Comparison of ENCODE assay signal across 8 cellular contexts in genomic region chr3:195634426-195635261, GRCh38. TPM values are rescaled to one million over a fixed set of nuclear protein-coding genes. Genes with fewer than 3 reads are reported as not detected.
A peak's percentile ranks its signal among the peaks of the same experiment; 100 is the strongest.
DNase-seq lines count a peak whose midpoint lies in the region; ATAC-seq and TF ChIP-seq lines count a peak whose summit lies in the region.
"Not testable (repeated sequence)": the region's sequence is repeated elsewhere in the genome, so short reads cannot be mapped to it uniquely, and the experiment has no call there.

No MANE protein-coding gene starts in this region.

- TF ChIP-seq CTCF in GM12864 (IDR thresholded peaks at IDR 0.05; ENCODE audit: low read depth, low read length, missing control alignments); foreskin keratinocyte (conservative IDR thresholded peaks at IDR 0.05): not testable (repeated sequence)

- ATAC-seq in GM21528 (IDR thresholded peaks at IDR 0.05; ENCODE audit: low FRiP score, unreplicated experiment) (peak; percentile 96), HG03108 (IDR thresholded peaks at IDR 0.05; ENCODE audit: unreplicated experiment) (peak; percentile 86), foreskin keratinocyte (peak; percentile 89)
- ATAC-seq in natural killer cell treated with Interleukin-12 subunit alpha and Interleukin-12 subunit beta and Interleukin-15 and Interleukin-18, amount 100 ng/mL, for 72 hours = peak; percentile 97 to 98
- ATAC-seq in stimulated activated naive B cell treated with anti-CD40 and anti-IgM and Interleukin-4, amounts not matched to agents 10 μg/mL and 1 μg/mL and 100 μg/mL, for 72 hours (replicated peaks) = peak; percentile 90 to 93

- not testable (repeated sequence) for DNase-seq in GM12864 (ENCODE audit: low read depth); SK-N-MC (ENCODE audit: low read depth, low spot score); foreskin keratinocyte; natural killer cell treated with Interleukin-12 subunit alpha and Interleukin-12 subunit beta and Interleukin-15 and Interleukin-18, amount 100 ng/mL, for 72 hours (ENCODE audit: low spot score)
- DNase-seq in activated naive CD4-positive, alpha-beta T cell treated with anti-CD3 and anti-CD28 coated beads for 36 hours = peak; percentile 44
- DNase-seq in stimulated activated naive B cell treated with anti-CD40 and anti-IgM and Interleukin-4, amounts not matched to agents 10 μg/mL and 1 μg/mL and 100 μg/mL, for 72 hours = peak; percentile 59

- intact Hi-C loops in activated naive CD4-positive, alpha-beta T cell treated with anti-CD3 and anti-CD28 coated beads for 36 hours (cut with micrococcal nuclease) = not testable (repeated sequence)

- H3K4me3 ChIP-seq in GM12864 (ENCODE audit: low read depth, low read length) (peak overlapping the region; percentile 60), SK-N-MC (peak overlapping the region; percentile 77)

- not testable (repeated sequence) for H3K27me3 ChIP-seq in foreskin keratinocyte

- H3K9me3 Mint-ChIP-seq in activated naive CD4-positive, alpha-beta T cell treated with anti-CD3 and anti-CD28 coated beads for 36 hours; natural killer cell treated with Interleukin-12 subunit alpha and Interleukin-12 subunit beta and Interleukin-15 and Interleukin-18, amount 100 ng/mL, for 72 hours; stimulated activated naive B cell treated with anti-CD40 and anti-IgM and Interleukin-4, amounts not matched to agents 10 μg/mL and 1 μg/mL and 100 μg/mL, for 72 hours: not testable (repeated sequence)

- H3K27ac ChIP-seq in SK-N-MC, foreskin keratinocyte: not testable (repeated sequence)

- H3K27ac Mint-ChIP-seq in activated naive CD4-positive, alpha-beta T cell treated with anti-CD3 and anti-CD28 coated beads for 36 hours; natural killer cell treated with Interleukin-12 subunit alpha and Interleukin-12 subunit beta and Interleukin-15 and Interleukin-18, amount 100 ng/mL, for 72 hours; stimulated activated naive B cell treated with anti-CD40 and anti-IgM and Interleukin-4, amounts not matched to agents 10 μg/mL and 1 μg/mL and 100 μg/mL, for 72 hours: not testable (repeated sequence)

- H3K4me1 Mint-ChIP-seq in activated naive CD4-positive, alpha-beta T cell treated with anti-CD3 and anti-CD28 coated beads for 36 hours (ENCODE audit: low read depth) = not testable (repeated sequence)
- H3K4me1 Mint-ChIP-seq in natural killer cell treated with Interleukin-12 subunit alpha and Interleukin-12 subunit beta and Interleukin-15 and Interleukin-18, amount 100 ng/mL, for 72 hours (ENCODE audit: low read depth in 2 of 2) = peaks cover 5 to 11% of the 10 kb centered on the region in 2 donors
- peaks cover 12 to 35% of the 10 kb centered on the region in 2 donors for H3K4me1 Mint-ChIP-seq in stimulated activated naive B cell treated with anti-CD40 and anti-IgM and Interleukin-4, amounts not matched to agents 10 μg/mL and 1 μg/mL and 100 μg/mL, for 72 hours

- not testable (repeated sequence) for H3K4me1 ChIP-seq in foreskin keratinocyte

- H3K27me3 Mint-ChIP-seq in activated naive CD4-positive, alpha-beta T cell treated with anti-CD3 and anti-CD28 coated beads for 36 hours (ENCODE audit: low read depth); natural killer cell treated with Interleukin-12 subunit alpha and Interleukin-12 subunit beta and Interleukin-15 and Interleukin-18, amount 100 ng/mL, for 72 hours; stimulated activated naive B cell treated with anti-CD40 and anti-IgM and Interleukin-4, amounts not matched to agents 10 μg/mL and 1 μg/mL and 100 μg/mL, for 72 hours: not testable (repeated sequence)

- not testable (repeated sequence) for H3K36me3 ChIP-seq in SK-N-MC (ENCODE audit: insufficient read depth, low read length)

- peak overlapping the region; percentile 74 for H3K9ac ChIP-seq in SK-N-MC (ENCODE audit: insufficient read length)

- CTCF ChIA-PET in activated naive CD4-positive, alpha-beta T cell treated with anti-CD3 and anti-CD28 coated beads for 36 hours (lab: Charles Lee) = not testable (repeated sequence)

- not testable (repeated sequence) for H3K9me3 ChIP-seq in SK-N-MC (ENCODE audit: low read depth, low read length)

- not testable (repeated sequence) for H3K36me3 Mint-ChIP-seq in activated naive CD4-positive, alpha-beta T cell treated with anti-CD3 and anti-CD28 coated beads for 36 hours (ENCODE audit: low read depth); natural killer cell treated with Interleukin-12 subunit alpha and Interleukin-12 subunit beta and Interleukin-15 and Interleukin-18, amount 100 ng/mL, for 72 hours; stimulated activated naive B cell treated with anti-CD40 and anti-IgM and Interleukin-4, amounts not matched to agents 10 μg/mL and 1 μg/mL and 100 μg/mL, for 72 hours

- not testable (repeated sequence) for H3K4me3 Mint-ChIP-seq in activated naive CD4-positive, alpha-beta T cell treated with anti-CD3 and anti-CD28 coated beads for 36 hours; natural killer cell treated with Interleukin-12 subunit alpha and Interleukin-12 subunit beta and Interleukin-15 and Interleukin-18, amount 100 ng/mL, for 72 hours
- peak overlapping the region in 1 of 2 donors; percentile 16 for H3K4me3 Mint-ChIP-seq in stimulated activated naive B cell treated with anti-CD40 and anti-IgM and Interleukin-4, amounts not matched to agents 10 μg/mL and 1 μg/mL and 100 μg/mL, for 72 hours

RNA-seq across cellular contexts. Expression of gene APOD, which starts 50.9 kb away (rescaled TPM):
- under 1 TPM in 1 of 2 experiments, not detected in 1; 0.44 TPM for total RNA-seq in activated naive CD4-positive, alpha-beta T cell treated with anti-CD3 and anti-CD28 coated beads for 36 hours
- not detected in 2 replicates for total RNA-seq in foreskin keratinocyte
- 0.17 TPM in 1 of 2 replicates, not detected in the other for polyA plus RNA-seq in foreskin keratinocyte
- not detected for total RNA-seq in natural killer cell treated with Interleukin-12 subunit alpha and Interleukin-12 subunit beta and Interleukin-15 and Interleukin-18, amount 100 ng/mL, for 72 hours
